Comparison of ENCODE assay signal across 1 cellular context in the genomic region with DNA sequence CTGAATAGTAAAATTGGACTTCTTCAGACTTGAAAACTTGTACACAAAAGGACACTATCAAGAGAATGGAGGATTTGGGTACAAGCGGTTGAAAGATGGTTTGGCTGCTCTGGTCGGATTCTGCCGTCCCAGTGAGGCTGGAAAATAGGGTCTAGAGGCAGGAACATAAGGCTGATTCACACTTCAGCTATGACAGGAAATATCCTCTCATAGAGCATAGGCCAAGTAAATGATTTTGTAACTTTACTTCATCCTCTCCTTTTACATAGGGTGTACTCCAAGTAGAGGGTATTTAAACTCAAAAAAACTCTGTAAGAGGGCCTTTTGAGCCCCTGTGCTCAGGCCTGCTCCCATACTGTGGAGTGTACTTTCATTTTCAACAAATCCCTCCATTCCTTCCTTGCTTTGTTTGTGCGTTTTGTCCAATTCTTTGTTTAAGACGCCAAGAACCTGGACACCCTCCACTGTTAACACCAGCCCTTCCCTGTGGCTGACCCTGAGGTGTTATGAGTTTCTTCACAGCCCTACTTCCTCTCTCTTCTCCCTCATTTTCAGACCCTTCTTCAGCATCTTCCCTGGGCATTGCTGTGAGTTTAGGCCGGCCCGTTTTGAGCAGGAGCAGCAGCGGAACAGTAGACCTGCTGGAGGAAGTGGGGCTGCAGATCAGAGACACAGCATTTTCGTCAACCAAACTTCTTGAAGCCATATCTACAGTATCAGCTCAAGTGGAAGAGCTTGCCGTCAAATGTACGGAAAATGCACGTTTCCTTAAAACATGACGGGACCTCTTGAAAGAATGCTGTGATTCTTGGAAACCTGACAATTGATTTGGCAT.
TF ChIP-seq lines count a peak whose summit lies in the region.

No MANE protein-coding gene starts in this region.

TF ChIP-seq in SK-N-SH treated with all-trans-retinoic acid at 6 μM for 48 hours, 23 proteins besides CTCF, POLR2A, EP300 and RAD21 (continued from another document):
- TF ChIP-seq ARNTL (CRISPR knock-in tag; IDR thresholded peaks at IDR 0.05; ENCODE audit: borderline replicate concordance, low read depth) (no peak), RARB (CRISPR knock-in tag; IDR thresholded peaks at IDR 0.05) (no peak), ISL1 (CRISPR knock-in tag; IDR thresholded peaks at IDR 0.05) (no peak), BACH2 (CRISPR knock-in tag; IDR thresholded peaks at IDR 0.05; ENCODE audit: borderline replicate concordance) (no peak), ZNF565 (CRISPR knock-in tag; conservative IDR thresholded peaks at IDR 0.05; ENCODE audit: low read depth) (no peak), ZNF70 (CRISPR knock-in tag; IDR thresholded peaks at IDR 0.05) (no peak), CSDC2 (CRISPR knock-in tag; IDR thresholded peaks at IDR 0.05) (no peak), ZC3H10 (CRISPR knock-in tag; IDR thresholded peaks at IDR 0.05) (no peak), TCF4 (CRISPR knock-in tag; IDR thresholded peaks at IDR 0.05; ENCODE audit: borderline replicate concordance) (no peak), TOX (CRISPR knock-in tag; IDR thresholded peaks at IDR 0.05; ENCODE audit: borderline replicate concordance) (no peak), PPARA (CRISPR knock-in tag; IDR thresholded peaks at IDR 0.05; ENCODE audit: borderline replicate concordance) (no peak), OSR1 (CRISPR knock-in tag; IDR thresholded peaks at IDR 0.05) (no peak)
- TF ChIP-seq, protein P1, sequence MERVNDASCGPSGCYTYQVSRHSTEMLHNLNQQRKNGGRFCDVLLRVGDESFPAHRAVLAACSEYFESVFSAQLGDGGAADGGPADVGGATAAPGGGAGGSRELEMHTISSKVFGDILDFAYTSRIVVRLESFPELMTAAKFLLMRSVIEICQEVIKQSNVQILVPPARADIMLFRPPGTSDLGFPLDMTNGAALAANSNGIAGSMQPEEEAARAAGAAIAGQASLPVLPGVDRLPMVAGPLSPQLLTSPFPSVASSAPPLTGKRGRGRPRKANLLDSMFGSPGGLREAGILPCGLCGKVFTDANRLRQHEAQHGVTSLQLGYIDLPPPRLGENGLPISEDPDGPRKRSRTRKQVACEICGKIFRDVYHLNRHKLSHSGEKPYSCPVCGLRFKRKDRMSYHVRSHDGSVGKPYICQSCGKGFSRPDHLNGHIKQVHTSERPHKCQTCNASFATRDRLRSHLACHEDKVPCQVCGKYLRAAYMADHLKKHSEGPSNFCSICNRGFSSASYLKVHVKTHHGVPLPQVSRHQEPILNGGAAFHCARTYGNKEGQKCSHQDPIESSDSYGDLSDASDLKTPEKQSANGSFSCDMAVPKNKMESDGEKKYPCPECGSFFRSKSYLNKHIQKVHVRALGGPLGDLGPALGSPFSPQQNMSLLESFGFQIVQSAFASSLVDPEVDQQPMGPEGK (CRISPR knock-in tag; IDR thresholded peaks at IDR 0.05; ENCODE audit: borderline replicate concordance) = no peak
